ENCODE assay signal across 15 cellular contexts in genomic region chr5:106127341-106127781, GRCh38.
DNase-seq lines count a peak whose midpoint lies in the region; ATAC-seq and TF ChIP-seq lines count a peak whose summit lies in the region.
"Had no signal": no experiment of that assay in that cellular context is flagged by ENCODE, and none has a peak within 500 bp of the region (broad histone marks: within the 10 kb centered on the region; RNA-seq: fewer than 3 reads in every experiment).

No MANE protein-coding gene starts in this region.

- H2BK12ac ChIP-seq in trophoblast cell (ENCODE audit: low read length) = peak overlapping the region; percentile 37

- H2BK5ac ChIP-seq in trophoblast cell (ENCODE audit: low read depth, low read length, poor library complexity) = no peak overlapping the region

- in situ Hi-C loops in astrocyte of the spinal cord (cut with HindIII; ENCODE audit: low sequenced_read_pairs) = no loop called here

- peak; percentile 69 for ATAC-seq in GM19351 (IDR thresholded peaks at IDR 0.05; ENCODE audit: unreplicated experiment)
- peak; percentile 72 for ATAC-seq in HG03066 (IDR thresholded peaks at IDR 0.05; ENCODE audit: low read depth, unreplicated experiment)
- ATAC-seq in HG02870 (IDR thresholded peaks at IDR 0.05; ENCODE audit: unreplicated experiment) = no peak
- ATAC-seq in HG02884 (IDR thresholded peaks at IDR 0.05; ENCODE audit: unreplicated experiment) = no peak

- peaks cover 5 to 6% of the 10 kb centered on the region in 2 experiments for H3K4me1 ChIP-seq in trophoblast cell (ENCODE audit: control insufficient read depth in 1 of 2, insufficient read depth in 2 of 2, low read length in 2 of 2)
- H3K4me1 ChIP-seq: right atrium auricular region had no signal

- no peak overlapping the region for H4K8ac ChIP-seq in trophoblast cell (ENCODE audit: low read depth, low read length)

- H3K36me3 ChIP-seq in trophoblast cell (ENCODE audit: control insufficient read depth in 1 of 2, insufficient read depth in 2 of 2, low read length in 2 of 2) = no peaks in the 10 kb centered on the region
- H3K36me3 ChIP-seq: right atrium auricular region had no signal

- H3K23ac ChIP-seq in trophoblast cell (ENCODE audit: low read length) = no peak overlapping the region

- H3K4me2 ChIP-seq in trophoblast cell (ENCODE audit: low read length) = peak overlapping the region; percentile 24

- no peak overlapping the region for H4K91ac ChIP-seq in trophoblast cell (ENCODE audit: low read depth, low read length)

- H3K9me3 ChIP-seq in trophoblast cell (ENCODE audit: insufficient read depth, low read depth, low read length) = no peaks in the 10 kb centered on the region
- H3K9me3 ChIP-seq: right atrium auricular region had no signal

- H4K12ac ChIP-seq in trophoblast cell (ENCODE audit: low read depth, low read length) = no peak overlapping the region

- H3K4me3 ChIP-seq in astrocyte of the spinal cord (ENCODE audit: low read depth, low read length) (no peak overlapping the region), trophoblast cell (ENCODE audit: low read depth, low read length) (no peak overlapping the region)
- H3K4me3 ChIP-seq: right atrium auricular region had no signal

- no peak overlapping the region for H3K9ac ChIP-seq in trophoblast cell (ENCODE audit: low read length)

- WGBS in trophoblast cell (ENCODE audit: extremely low coverage, insufficient coverage, insufficient read length) = no CpG with 5 or more reads among the region's 1 CpG

- peak overlapping the region; percentile 36 for H3K27ac ChIP-seq in trophoblast cell (ENCODE audit: low read depth, low read length)
- H3K27ac ChIP-seq: right atrium auricular region had no signal

- no peaks in the 10 kb centered on the region for H3K79me2 ChIP-seq in trophoblast cell (ENCODE audit: control insufficient read depth, insufficient read depth, low read length, poor library complexity)

- H2AFZ ChIP-seq in trophoblast cell (ENCODE audit: insufficient read depth, low read length, poor library complexity) = no peak overlapping the region

- peak overlapping the region; percentile 9 for H3K14ac ChIP-seq in trophoblast cell (ENCODE audit: low read length)

- H3K79me1 ChIP-seq in trophoblast cell (ENCODE audit: low read length) = peaks cover 9% of the 10 kb centered on the region

- TF ChIP-seq CTCF in astrocyte of the spinal cord (IDR thresholded peaks at IDR 0.05; ENCODE audit: low read depth, low read length) = no peak

- H3K4ac ChIP-seq in trophoblast cell (ENCODE audit: low read depth, low read length) = no peak overlapping the region

- peak overlapping the region; percentile 25 for H2BK120ac ChIP-seq in trophoblast cell (ENCODE audit: insufficient read depth, low read length, poor library complexity)

- peak; percentile 22 for DNase-seq in astrocyte of the spinal cord (ENCODE audit: low read depth, low spot score)
- DNase-seq in trophoblast cell = peak; percentile 68 to 89
- no peak for DNase-seq in NCI-H524 treated with DMSO at 0.1 percent for 48 hours (lab: John Stamatoyannopoulos, UW)
- no peak for DNase-seq in NK-92 (lab: John Stamatoyannopoulos, UW; ENCODE audit: unreplicated experiment)
- DNase-seq: activated CD4-positive, alpha-beta memory T cell treated with anti-CD3 and anti-CD28 coated beads, Interleukin-2, amount 10 ng/mL, durations not matched to agents 7 days and 5 days; activated gamma-delta T cell treated with Interleukin-2 at 50 U/mL for 16 hours; central memory CD4-positive, alpha-beta T cell; erythroblast; GF-D8; NCI-H2171 had no signal

- H3K18ac ChIP-seq in trophoblast cell (ENCODE audit: low read length) = no peak overlapping the region

- H3K27me3 ChIP-seq in trophoblast cell (ENCODE audit: insufficient read depth, low read length) = no peaks in the 10 kb centered on the region
- H3K27me3 ChIP-seq: right atrium auricular region had no signal

- H2AK5ac ChIP-seq in trophoblast cell (ENCODE audit: low read length) = no peak overlapping the region

Comparison
In these comparisons a context has a peak if more than half of its experiments do, and no peak if none do; other contexts are left out.
1. ATAC-seq: peak in GM19351 (single experiment) and HG03066 (single experiment); none in HG02870 (single experiment) and HG02884 (single experiment).
2. DNase-seq: peak in astrocyte of the spinal cord (single experiment) and trophoblast cell (2 of 2); none in NCI-H524 treated with DMSO at 0.1 percent for 48 hours (single experiment) and NK-92 (single experiment).